ENCODE assay signal across 11 cellular contexts in genomic region chr10:112958275-112958995, GRCh38.
DNase-seq lines count a peak whose midpoint lies in the region; ATAC-seq and FAIRE-seq lines count a peak whose summit lies in the region.
"Had no signal": no experiment of that assay in that cellular context is flagged by ENCODE, and none has a peak within 500 bp of the region (broad histone marks: within the 10 kb centered on the region; RNA-seq: fewer than 3 reads in every experiment).

No MANE protein-coding gene starts in this region.

- FAIRE-seq in urothelium cell line (lab: Jason Lieb, UNC): no peak

- peaks cover 2% of the 10 kb centered on the region for H3K36me3 ChIP-seq in iPS-15b (ENCODE audit: control insufficient read depth, insufficient read depth, low read length)

- DNase-seq in HCEC 1CT (peak; percentile 92), amniotic epithelial cell (ENCODE audit: low read depth) (peak; percentile 93), urothelium cell line (ENCODE audit: low spot score) (peak; percentile 30), GM19238 (ENCODE audit: insufficient read length, low spot score) (no peak), SHP77 (lab: John Stamatoyannopoulos, UW) (no peak)
- DNase-seq: activated naive CD4-positive, alpha-beta T cell treated with anti-CD3 and anti-CD28 coated beads for 36 hours; NCI-H1048; stimulated activated CD4-positive, alpha-beta T cell treated with anti-CD3 and anti-CD28 coated beads, Interleukin-15, amount 100 ng/mL, for 24 hours had no signal

- H3K4me3 ChIP-seq in iPS-15b (ENCODE audit: low read depth, low read length): peak overlapping the region; percentile 45

- H3K27me3 ChIP-seq in iPS-15b (ENCODE audit: control insufficient read depth, insufficient read depth, low read length): no peaks in the 10 kb centered on the region

- no peak for ATAC-seq in HG02884 (IDR thresholded peaks at IDR 0.05; ENCODE audit: unreplicated experiment)
- ATAC-seq: activated CD4-positive, CD25-positive, alpha-beta regulatory T cell treated with anti-CD3 and anti-CD28 coated beads, Interleukin-2, amount 50 U/mL, for 24 hours had no signal

- H3K9ac ChIP-seq in iPS-15b (ENCODE audit: low read depth, low read length): peak overlapping the region; percentile 37

- H3K9me3 ChIP-seq in iPS-15b (ENCODE audit: control insufficient read depth, insufficient read depth, low read length): no peaks in the 10 kb centered on the region

- H3K4me1 ChIP-seq in iPS-15b (ENCODE audit: control insufficient read depth, insufficient read depth, low read length): peaks cover 59% of the 10 kb centered on the region

Comparison
In these comparisons a context has a peak if more than half of its experiments do, and no peak if none do; other contexts are left out.
1. DNase-seq: peak in HCEC 1CT (single experiment), amniotic epithelial cell (single experiment) and urothelium cell line (single experiment); none in GM19238 (single experiment) and SHP77 (0 of 2).